ENCODE assay signal across 1 cellular context in the genomic region with DNA sequence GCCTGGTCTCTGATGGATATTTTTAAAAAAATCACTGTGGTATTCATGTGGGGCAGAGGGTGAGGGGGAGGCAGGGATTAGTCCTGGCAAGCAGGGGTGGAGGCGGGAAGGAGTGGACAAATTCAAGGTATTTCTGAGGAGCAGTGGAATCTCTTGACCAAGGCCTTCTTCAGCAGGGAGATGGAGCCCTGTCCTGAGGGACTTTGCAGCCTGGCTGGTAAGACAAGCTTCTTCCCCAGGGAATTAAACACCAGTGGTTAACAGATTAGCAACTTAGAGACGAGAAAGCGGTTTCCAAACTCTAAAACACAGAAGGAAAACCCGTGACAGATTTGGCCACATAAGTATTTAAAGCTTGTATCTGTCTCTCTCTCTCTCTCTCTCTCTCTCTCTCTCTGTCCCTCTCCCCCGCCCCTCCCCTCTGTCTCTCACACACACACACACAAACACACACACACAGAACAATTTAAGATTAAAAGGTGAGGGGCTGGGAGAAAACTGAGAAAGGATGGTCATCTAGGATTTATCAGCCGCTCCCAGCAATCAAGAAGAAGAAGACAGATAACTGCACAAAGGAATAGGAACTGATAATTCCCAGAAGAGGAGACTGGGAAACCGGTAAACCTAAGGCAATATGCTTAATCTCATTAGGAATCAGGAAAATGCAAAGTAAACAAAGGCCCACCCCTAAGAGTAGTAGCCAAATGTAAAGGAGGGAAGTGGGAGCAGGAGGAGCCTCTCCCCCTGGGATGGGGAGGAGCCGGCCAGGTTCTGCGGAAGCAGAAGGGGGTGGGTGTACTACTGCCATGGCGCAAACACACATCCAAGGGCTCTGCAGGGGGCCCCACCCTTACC.
A peak's percentile ranks its signal among the peaks of the same experiment; 100 is the strongest.
TF ChIP-seq lines count a peak whose summit lies in the region.
"Not testable (repeated sequence)": the region's sequence is repeated elsewhere in the genome, so short reads cannot be mapped to it uniquely, and the experiment has no call there.

No MANE protein-coding gene starts in this region.

TF ChIP-seq in K562, 482 proteins besides CTCF, POLR2A, EP300 and RAD21 (continued from another document and continues in another):
- peak in 1 of 2 experiments; percentile 71; a peak in 2 of 4 replicates for TF ChIP-seq BCLAF1 (IDR thresholded peaks at IDR 0.05; ENCODE audit: borderline replicate concordance in 1 of 2, control insufficient read depth in 1 of 2, low read depth in 2 of 2, low read length in 1 of 2)
- peak; percentile 34; the same call in 1 of the 2 replicates for TF ChIP-seq FOXM1 (IDR thresholded peaks at IDR 0.05; ENCODE audit: low read depth)
- not testable (repeated sequence) for TF ChIP-seq FOXM1 (CRISPR knock-in tag; IDR thresholded peaks at IDR 0.05; ENCODE audit: low read depth)
- TF ChIP-seq MAZ (CRISPR knock-in tag; conservative IDR thresholded peaks at IDR 0.05 in 1 of 2, IDR thresholded peaks at IDR 0.05 in 1 of 2), result peak in 1 of 2 experiments; percentile 28; a peak in 1 of 4 replicates
- TF ChIP-seq SMARCE1 (IDR thresholded peaks at IDR 0.05), result peak; percentile 71; the same call in 1 of the 2 replicates
- peak; percentile 31 to 56; a peak in 2 of 4 replicates for TF ChIP-seq FOXK2 (conservative IDR thresholded peaks at IDR 0.05 in 1 of 2, IDR thresholded peaks at IDR 0.05 in 1 of 2; ENCODE audit: low read depth in 2 of 2)
- peak; percentile 50 to 74; a peak in 3 of 4 replicates for TF ChIP-seq KDM1A (IDR thresholded peaks at IDR 0.05)
- peak; percentile 60; the same call in 1 of the 2 replicates for TF ChIP-seq HLTF (IDR thresholded peaks at IDR 0.05)
- peak; percentile 77 for TF ChIP-seq NCOA4 (IDR thresholded peaks at IDR 0.05; ENCODE audit: partially characterized antibody)
- 0 out of 2 replicates have a peak, but pooled peaks have one; percentile 22 for TF ChIP-seq ARID2 (IDR thresholded peaks at IDR 0.05)
- TF ChIP-seq ARID1B (IDR thresholded peaks at IDR 0.05), result peak; percentile 80
- TF ChIP-seq CBFA2T3 (IDR thresholded peaks at IDR 0.05), result peak; percentile 70
- peak; percentile 77; the same call in 1 of the 2 replicates for TF ChIP-seq NBN (IDR thresholded peaks at IDR 0.05; ENCODE audit: low read depth)
- TF ChIP-seq, protein P1, sequence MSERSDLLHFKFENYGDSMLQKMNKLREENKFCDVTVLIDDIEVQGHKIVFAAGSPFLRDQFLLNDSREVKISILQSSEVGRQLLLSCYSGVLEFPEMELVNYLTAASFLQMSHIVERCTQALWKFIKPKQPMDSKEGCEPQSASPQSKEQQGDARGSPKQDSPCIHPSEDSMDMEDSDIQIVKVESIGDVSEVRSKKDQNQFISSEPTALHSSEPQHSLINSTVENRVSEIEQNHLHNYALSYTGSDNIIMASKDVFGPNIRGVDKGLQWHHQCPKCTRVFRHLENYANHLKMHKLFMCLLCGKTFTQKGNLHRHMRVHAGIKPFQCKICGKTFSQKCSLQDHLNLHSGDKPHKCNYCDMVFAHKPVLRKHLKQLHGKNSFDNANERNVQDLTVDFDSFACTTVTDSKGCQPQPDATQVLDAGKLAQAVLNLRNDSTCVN (CRISPR knock-in tag; IDR thresholded peaks at IDR 0.05), result peak; percentile 70; the same call in 1 of the 2 replicates
- 0 out of 2 replicates have a peak, but pooled peaks have one; percentile 16 for TF ChIP-seq CXXC5 (CRISPR knock-in tag; IDR thresholded peaks at IDR 0.05)
- peak; percentile 89 for TF ChIP-seq ZNF212 (CRISPR knock-in tag; IDR thresholded peaks at IDR 0.05)
- TF ChIP-seq FOXA3 (CRISPR knock-in tag; conservative IDR thresholded peaks at IDR 0.05 in 1 of 2, IDR thresholded peaks at IDR 0.05 in 1 of 2), result peak in 1 of 2 experiments; percentile 85; a peak in 2 of 4 replicates
- TF ChIP-seq, protein P2, sequence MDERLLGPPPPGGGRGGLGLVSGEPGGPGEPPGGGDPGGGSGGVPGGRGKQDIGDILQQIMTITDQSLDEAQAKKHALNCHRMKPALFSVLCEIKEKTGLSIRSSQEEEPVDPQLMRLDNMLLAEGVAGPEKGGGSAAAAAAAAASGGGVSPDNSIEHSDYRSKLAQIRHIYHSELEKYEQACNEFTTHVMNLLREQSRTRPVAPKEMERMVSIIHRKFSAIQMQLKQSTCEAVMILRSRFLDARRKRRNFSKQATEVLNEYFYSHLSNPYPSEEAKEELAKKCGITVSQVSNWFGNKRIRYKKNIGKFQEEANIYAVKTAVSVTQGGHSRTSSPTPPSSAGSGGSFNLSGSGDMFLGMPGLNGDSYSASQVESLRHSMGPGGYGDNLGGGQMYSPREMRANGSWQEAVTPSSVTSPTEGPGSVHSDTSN (CRISPR knock-in tag; IDR thresholded peaks at IDR 0.05; ENCODE audit: low read depth), result not testable (repeated sequence)
- TF ChIP-seq, protein P2 (tag; conservative IDR thresholded peaks at IDR 0.05; ENCODE audit: low read depth), result 0 out of 2 replicates have a peak, but pooled peaks have one; percentile 12
- peak; percentile 71; the same call in 1 of the 2 replicates for TF ChIP-seq OTX1 (CRISPR knock-in tag; IDR thresholded peaks at IDR 0.05)
- peak; percentile 19; the same call in 1 of the 2 replicates for TF ChIP-seq PHF8 (IDR thresholded peaks at IDR 0.05; ENCODE audit: borderline replicate concordance, low read length)
- TF ChIP-seq TRIM25 (IDR thresholded peaks at IDR 0.05; ENCODE audit: borderline replicate concordance), result 0 out of 2 replicates have a peak, but pooled peaks have one; percentile 51
- TF ChIP-seq HBP1 (CRISPR knock-in tag; IDR thresholded peaks at IDR 0.05), result peak; percentile 83; the same call in 1 of the 2 replicates
- TF ChIP-seq ZNF318 (IDR thresholded peaks at IDR 0.05; ENCODE audit: borderline replicate concordance in 1 of 2, low read depth in 1 of 2), result 0 out of 4 replicates have a peak, but pooled peaks of 1 of the 2 experiments have one; percentile 25
- TF ChIP-seq, protein P3, sequence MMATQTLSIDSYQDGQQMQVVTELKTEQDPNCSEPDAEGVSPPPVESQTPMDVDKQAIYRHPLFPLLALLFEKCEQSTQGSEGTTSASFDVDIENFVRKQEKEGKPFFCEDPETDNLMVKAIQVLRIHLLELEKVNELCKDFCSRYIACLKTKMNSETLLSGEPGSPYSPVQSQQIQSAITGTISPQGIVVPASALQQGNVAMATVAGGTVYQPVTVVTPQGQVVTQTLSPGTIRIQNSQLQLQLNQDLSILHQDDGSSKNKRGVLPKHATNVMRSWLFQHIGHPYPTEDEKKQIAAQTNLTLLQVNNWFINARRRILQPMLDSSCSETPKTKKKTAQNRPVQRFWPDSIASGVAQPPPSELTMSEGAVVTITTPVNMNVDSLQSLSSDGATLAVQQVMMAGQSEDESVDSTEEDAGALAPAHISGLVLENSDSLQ (IDR thresholded peaks at IDR 0.05), result peak; percentile 40
- TF ChIP-seq NCOR1 (IDR thresholded peaks at IDR 0.05), result peak; percentile 32; the same call in 1 of the 2 replicates
- TF ChIP-seq MTA2 (IDR thresholded peaks at IDR 0.05; ENCODE audit: low read depth), result peak; percentile 60
- TF ChIP-seq LARP7 (IDR thresholded peaks at IDR 0.05), result peak; percentile 33; the same call in 1 of the 2 replicates
- 0 out of 2 replicates have a peak, but pooled peaks have one; percentile 23 for TF ChIP-seq GATAD2A (IDR thresholded peaks at IDR 0.05)
